8 cellular contexts compared by ENCODE assay signal in the genomic region with DNA sequence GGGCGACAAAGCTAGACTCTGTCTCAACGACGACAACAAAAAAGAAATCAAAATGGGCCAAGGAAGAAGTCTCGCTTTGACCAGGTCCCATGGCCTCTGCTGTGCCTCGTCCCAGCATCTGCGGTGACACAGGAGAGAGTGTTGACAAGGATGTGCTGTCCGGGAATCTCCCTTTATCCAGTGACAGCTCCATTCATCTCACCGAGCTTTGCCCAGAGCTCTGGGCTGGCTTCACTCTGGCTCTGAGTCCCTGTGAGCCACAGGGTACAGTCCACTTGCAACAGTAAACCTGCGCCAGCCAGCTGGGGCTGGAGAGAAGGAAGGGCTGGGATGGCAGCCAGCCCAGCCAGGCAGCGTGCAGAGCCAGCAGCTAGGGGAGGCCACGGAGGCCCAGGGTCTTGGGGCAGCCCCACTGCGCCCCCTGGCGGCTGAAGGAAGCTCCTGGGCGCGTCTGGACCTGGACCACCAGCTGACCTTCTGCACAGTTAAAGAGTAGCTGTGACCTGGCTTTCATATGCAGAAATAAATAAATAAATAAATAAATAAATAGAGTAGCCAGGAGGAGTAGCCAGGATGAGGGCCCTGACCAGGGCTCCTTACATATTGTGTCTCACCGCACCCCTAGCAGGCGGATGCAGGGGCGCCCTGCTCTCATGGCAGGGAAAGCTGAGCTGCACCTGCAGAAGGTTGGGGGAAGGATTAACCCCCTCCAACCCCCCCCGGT. TPM values are rescaled to one million over a fixed set of nuclear protein-coding genes. Genes with fewer than 3 reads are reported as not detected.
A peak's percentile ranks its signal among the peaks of the same experiment; 100 is the strongest.
DNase-seq lines count a peak whose midpoint lies in the region; ATAC-seq and TF ChIP-seq lines count a peak whose summit lies in the region.

No MANE protein-coding gene starts in this region.

- H3K9me3 Mint-ChIP-seq in Caco-2 (ENCODE audit: unreplicated experiment): no peaks in the 10 kb centered on the region

- H3K9me3 ChIP-seq in Caco-2 (no peaks in the 10 kb centered on the region), liver (ENCODE audit: control insufficient read depth in 4 of 4, low read length in 3 of 4) (no peaks in the 10 kb centered on the region)

- TF ChIP-seq CTCF in Caco-2 (IDR thresholded peaks at IDR 0.05; ENCODE audit: insufficient read depth in 1 of 2, low read depth in 1 of 2, low read length in 1 of 2, severe bottlenecking in 1 of 2, unreplicated experiment in 1 of 2): peak; percentile 85 to 92
- peak; percentile 91 for TF ChIP-seq CTCF in liver (IDR thresholded peaks at IDR 0.05; ENCODE audit: low read depth, low read length, missing input control)

- H3K27me3 Mint-ChIP-seq in Caco-2 (ENCODE audit: insufficient read depth, unreplicated experiment): no peaks in the 10 kb centered on the region

- CTCF ChIA-PET in Caco-2 (lab: Charles Lee): interaction anchor here (0.5 to 2.5 kb wide), 29 partner anchors 9 to 440 kb away, joined by 3 to 31 read pairs (median 3); a partner anchor contains a TSS

- ATAC-seq in HG02938 (IDR thresholded peaks at IDR 0.05; ENCODE audit: unreplicated experiment) (peak; percentile 56), HG02885 (IDR thresholded peaks at IDR 0.05; ENCODE audit: poor library complexity, unreplicated experiment) (no peak)

- no peak overlapping the region for H3K27ac Mint-ChIP-seq in Caco-2 (ENCODE audit: unreplicated experiment)

- no peak overlapping the region for H3K4me3 Mint-ChIP-seq in Caco-2 (ENCODE audit: unreplicated experiment)

- 27% methylated on average over 19 of the region's 19 CpGs for WGBS in liver

- intact Hi-C loops in Caco-2 (cut with micrococcal nuclease; ENCODE audit: unreplicated experiment): loop anchor here (2.0 to 10.0 kb wide), 3 partner anchors 57 to 288 kb away; no protein-coding TSS in a partner anchor

- H3K4me3 ChIP-seq in Caco-2 (ENCODE audit: low read depth, low read length) (no peak overlapping the region), liver (ENCODE audit: low read depth in 1 of 3, low read length in 3 of 3) (no peak overlapping the region)

- H3K36me3 ChIP-seq in Caco-2 (ENCODE audit: control insufficient read depth, insufficient read depth, low read length): no peaks in the 10 kb centered on the region
- no peaks in the 10 kb centered on the region for H3K36me3 ChIP-seq in liver (ENCODE audit: control insufficient read depth in 4 of 4, insufficient read depth in 3 of 4, low read depth in 1 of 4, low read length in 3 of 4)

- POLR2A ChIA-PET in Caco-2 (lab: Charles Lee): interaction anchor here (0.5 kb wide), 1 partner anchor 328 kb away, joined by 5 read pairs; no protein-coding TSS in a partner anchor

- H3K4me1 ChIP-seq in Caco-2 (no peaks in the 10 kb centered on the region; the same call in 1 of the 2 replicates), liver (ENCODE audit: control insufficient read depth in 4 of 4, insufficient read depth in 4 of 4, low read length in 3 of 4) (peaks cover 3 to 12% (median 9%) of the 10 kb centered on the region in 4 donors)

- TF ChIP-seq RAD21 in liver (IDR thresholded peaks at IDR 0.05): peak; percentile 91 to 95

- H3K27ac ChIP-seq in cingulate gyrus (ENCODE audit: low read depth, low read length): peak overlapping the region; percentile 67
- peak overlapping the region; percentile 75 to 83 for H3K27ac ChIP-seq in liver (ENCODE audit: low read depth in 1 of 2, low read length in 2 of 2)

- H3K9ac ChIP-seq in liver (ENCODE audit: low read depth in 1 of 2, low read length in 2 of 2): no peak overlapping the region

- no TSS peak for BruUV-seq in Caco-2 (replicated peaks; lab: Mats Ljungman, UMichigan)

- H3K36me3 Mint-ChIP-seq in Caco-2 (ENCODE audit: insufficient read depth, unreplicated experiment): no peaks in the 10 kb centered on the region

- DNase-seq in Caco-2: peak; percentile 72 to 88
- DNase-seq in NCI-H460 (ENCODE audit: extremely low read depth, low read depth): peak; percentile 67
- peak; percentile 86 for DNase-seq in activated CD4-positive, alpha-beta T cell treated with anti-CD3 and anti-CD28 coated beads for 48 hours
- DNase-seq in stimulated activated CD4-positive, alpha-beta T cell treated with anti-CD3 and anti-CD28 coated beads, Interleukin-2, amount 100 ng/mL, for 48 hours: peak; percentile 71 to 82

- no peaks in the 10 kb centered on the region for H3K27me3 ChIP-seq in Caco-2 (replicated peaks; ENCODE audit: control insufficient read depth, insufficient read depth, low read length)
- H3K27me3 ChIP-seq in liver (ENCODE audit: control insufficient read depth in 4 of 4, insufficient read depth in 4 of 4, low read length in 3 of 4): no peaks in the 10 kb centered on the region

- no peaks in the 10 kb centered on the region for H3K4me1 Mint-ChIP-seq in Caco-2 (ENCODE audit: low read depth, unreplicated experiment)

TF ChIP-seq in liver, 16 proteins besides CTCF, POLR2A, EP300 and RAD21:
- peak; percentile 61 to 88 for TF ChIP-seq JUND (IDR thresholded peaks at IDR 0.05)
- peak; percentile 58 for TF ChIP-seq FOXA2 (IDR thresholded peaks at IDR 0.05)
- TF ChIP-seq FOXA1 (IDR thresholded peaks at IDR 0.05): peak; percentile 82
- TF ChIP-seq HNF4G (IDR thresholded peaks at IDR 0.05): no peak
- no peak for TF ChIP-seq TAF1 (conservative IDR thresholded peaks at IDR 0.05)
- TF ChIP-seq NR2F2 (IDR thresholded peaks at IDR 0.05): peak; percentile 38
- TF ChIP-seq RXRA (IDR thresholded peaks at IDR 0.05): peak; percentile 73 to 84
- TF ChIP-seq, protein P1, sequence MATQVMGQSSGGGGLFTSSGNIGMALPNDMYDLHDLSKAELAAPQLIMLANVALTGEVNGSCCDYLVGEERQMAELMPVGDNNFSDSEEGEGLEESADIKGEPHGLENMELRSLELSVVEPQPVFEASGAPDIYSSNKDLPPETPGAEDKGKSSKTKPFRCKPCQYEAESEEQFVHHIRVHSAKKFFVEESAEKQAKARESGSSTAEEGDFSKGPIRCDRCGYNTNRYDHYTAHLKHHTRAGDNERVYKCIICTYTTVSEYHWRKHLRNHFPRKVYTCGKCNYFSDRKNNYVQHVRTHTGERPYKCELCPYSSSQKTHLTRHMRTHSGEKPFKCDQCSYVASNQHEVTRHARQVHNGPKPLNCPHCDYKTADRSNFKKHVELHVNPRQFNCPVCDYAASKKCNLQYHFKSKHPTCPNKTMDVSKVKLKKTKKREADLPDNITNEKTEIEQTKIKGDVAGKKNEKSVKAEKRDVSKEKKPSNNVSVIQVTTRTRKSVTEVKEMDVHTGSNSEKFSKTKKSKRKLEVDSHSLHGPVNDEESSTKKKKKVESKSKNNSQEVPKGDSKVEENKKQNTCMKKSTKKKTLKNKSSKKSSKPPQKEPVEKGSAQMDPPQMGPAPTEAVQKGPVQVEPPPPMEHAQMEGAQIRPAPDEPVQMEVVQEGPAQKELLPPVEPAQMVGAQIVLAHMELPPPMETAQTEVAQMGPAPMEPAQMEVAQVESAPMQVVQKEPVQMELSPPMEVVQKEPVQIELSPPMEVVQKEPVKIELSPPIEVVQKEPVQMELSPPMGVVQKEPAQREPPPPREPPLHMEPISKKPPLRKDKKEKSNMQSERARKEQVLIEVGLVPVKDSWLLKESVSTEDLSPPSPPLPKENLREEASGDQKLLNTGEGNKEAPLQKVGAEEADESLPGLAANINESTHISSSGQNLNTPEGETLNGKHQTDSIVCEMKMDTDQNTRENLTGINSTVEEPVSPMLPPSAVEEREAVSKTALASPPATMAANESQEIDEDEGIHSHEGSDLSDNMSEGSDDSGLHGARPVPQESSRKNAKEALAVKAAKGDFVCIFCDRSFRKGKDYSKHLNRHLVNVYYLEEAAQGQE (IDR thresholded peaks at IDR 0.05): peak; percentile 89
- peak; percentile 92 to 96 for TF ChIP-seq HNF4A (conservative IDR thresholded peaks at IDR 0.05)
- peak; percentile 93 for TF ChIP-seq SP1 (IDR thresholded peaks at IDR 0.05)
- TF ChIP-seq, protein P2, sequence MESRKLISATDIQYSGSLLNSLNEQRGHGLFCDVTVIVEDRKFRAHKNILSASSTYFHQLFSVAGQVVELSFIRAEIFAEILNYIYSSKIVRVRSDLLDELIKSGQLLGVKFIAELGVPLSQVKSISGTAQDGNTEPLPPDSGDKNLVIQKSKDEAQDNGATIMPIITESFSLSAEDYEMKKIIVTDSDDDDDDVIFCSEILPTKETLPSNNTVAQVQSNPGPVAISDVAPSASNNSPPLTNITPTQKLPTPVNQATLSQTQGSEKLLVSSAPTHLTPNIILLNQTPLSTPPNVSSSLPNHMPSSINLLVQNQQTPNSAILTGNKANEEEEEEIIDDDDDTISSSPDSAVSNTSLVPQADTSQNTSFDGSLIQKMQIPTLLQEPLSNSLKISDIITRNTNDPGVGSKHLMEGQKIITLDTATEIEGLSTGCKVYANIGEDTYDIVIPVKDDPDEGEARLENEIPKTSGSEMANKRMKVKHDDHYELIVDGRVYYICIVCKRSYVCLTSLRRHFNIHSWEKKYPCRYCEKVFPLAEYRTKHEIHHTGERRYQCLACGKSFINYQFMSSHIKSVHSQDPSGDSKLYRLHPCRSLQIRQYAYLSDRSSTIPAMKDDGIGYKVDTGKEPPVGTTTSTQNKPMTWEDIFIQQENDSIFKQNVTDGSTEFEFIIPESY (IDR thresholded peaks at IDR 0.05): peak; percentile 81
- peak; percentile 79 for TF ChIP-seq YY1 (IDR thresholded peaks at IDR 0.05)
- TF ChIP-seq, protein P3, sequence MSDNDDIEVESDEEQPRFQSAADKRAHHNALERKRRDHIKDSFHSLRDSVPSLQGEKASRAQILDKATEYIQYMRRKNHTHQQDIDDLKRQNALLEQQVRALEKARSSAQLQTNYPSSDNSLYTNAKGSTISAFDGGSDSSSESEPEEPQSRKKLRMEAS (IDR thresholded peaks at IDR 0.05): peak; percentile 83
- TF ChIP-seq, protein P4, sequence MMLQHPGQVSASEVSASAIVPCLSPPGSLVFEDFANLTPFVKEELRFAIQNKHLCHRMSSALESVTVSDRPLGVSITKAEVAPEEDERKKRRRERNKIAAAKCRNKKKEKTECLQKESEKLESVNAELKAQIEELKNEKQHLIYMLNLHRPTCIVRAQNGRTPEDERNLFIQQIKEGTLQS (IDR thresholded peaks at IDR 0.05): peak; percentile 29
- peak in 1 of 2 donors; percentile 39 for TF ChIP-seq EGR1 (IDR thresholded peaks at IDR 0.05; ENCODE audit: low read depth in 2 of 2)
- TF ChIP-seq GABPA (IDR thresholded peaks at IDR 0.05 in 1 of 2, conservative IDR thresholded peaks at IDR 0.05 in 1 of 2): peak in 1 of 2 donors; percentile 35
TF ChIP-seq in liver: peak in this region for 14.

RNA-seq across cellular contexts. Expression of a gene that starts 29.7 kb away (rescaled TPM):
- total RNA-seq in Caco-2 (2022): 934 and 1,037 TPM in 2 replicates
- 3,383 and 3,505 TPM in 2 replicates for total RNA-seq in NCI-H460 (2014; rRNA removed; shearing (Covaris generic))
- 1,873 and 2,034 TPM in 2 replicates for polyA plus RNA-seq in NCI-H460 (2014; cell fraction: nucleus; rRNA removed)
- 100 to 1,000 TPM; 270 to 394 TPM for total RNA-seq in liver
- 100 to 1,000 TPM; 365 to 499 TPM for polyA plus RNA-seq in liver

RNA-seq across cellular contexts. Expression of a gene that starts 31.4 kb away (rescaled TPM):
- total RNA-seq in Caco-2 (2022): 85.2 and 91.1 TPM in 2 replicates
- 7.7 and 8.6 TPM in 2 replicates for total RNA-seq in NCI-H460 (2014; rRNA removed; shearing (Covaris generic))
- polyA plus RNA-seq in NCI-H460 (2014; cell fraction: nucleus; rRNA removed): 3.1 and 5.2 TPM in 2 replicates
- total RNA-seq in liver: 10 to 100 TPM; 37.1 to 49.1 TPM
- polyA plus RNA-seq in liver: 10 to 100 TPM in 1 of 2 donors, 1 to 10 TPM in 1; 9.8 to 12.6 TPM
